Comparison of ENCODE assay signal across 1 cellular context in the genomic region with DNA sequence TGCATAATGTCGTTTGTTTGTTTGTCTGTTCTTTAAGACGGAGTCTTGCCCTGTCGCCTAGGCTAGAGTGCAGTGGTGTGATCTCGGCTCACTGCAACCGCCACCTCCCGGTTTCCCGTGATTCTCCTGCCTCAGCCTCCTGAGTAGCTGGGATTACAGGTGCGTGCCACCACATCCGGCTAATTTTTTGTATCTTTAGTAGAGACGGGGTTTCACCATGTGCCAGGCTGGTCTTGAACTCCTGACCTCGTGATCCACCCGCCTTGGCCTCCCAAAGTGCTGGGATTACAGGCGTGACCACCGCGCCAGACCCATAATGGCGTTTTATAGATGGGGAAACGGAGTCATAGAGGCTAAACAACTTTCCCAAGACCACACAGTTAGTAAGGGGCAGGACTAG.
A peak's percentile ranks its signal among the peaks of the same experiment; 100 is the strongest.
TF ChIP-seq lines count a peak whose summit lies in the region.

No MANE protein-coding gene starts in this region.

TF ChIP-seq in GM12878, 131 proteins besides CTCF, POLR2A, EP300 and RAD21:
- TF ChIP-seq, protein P1, sequence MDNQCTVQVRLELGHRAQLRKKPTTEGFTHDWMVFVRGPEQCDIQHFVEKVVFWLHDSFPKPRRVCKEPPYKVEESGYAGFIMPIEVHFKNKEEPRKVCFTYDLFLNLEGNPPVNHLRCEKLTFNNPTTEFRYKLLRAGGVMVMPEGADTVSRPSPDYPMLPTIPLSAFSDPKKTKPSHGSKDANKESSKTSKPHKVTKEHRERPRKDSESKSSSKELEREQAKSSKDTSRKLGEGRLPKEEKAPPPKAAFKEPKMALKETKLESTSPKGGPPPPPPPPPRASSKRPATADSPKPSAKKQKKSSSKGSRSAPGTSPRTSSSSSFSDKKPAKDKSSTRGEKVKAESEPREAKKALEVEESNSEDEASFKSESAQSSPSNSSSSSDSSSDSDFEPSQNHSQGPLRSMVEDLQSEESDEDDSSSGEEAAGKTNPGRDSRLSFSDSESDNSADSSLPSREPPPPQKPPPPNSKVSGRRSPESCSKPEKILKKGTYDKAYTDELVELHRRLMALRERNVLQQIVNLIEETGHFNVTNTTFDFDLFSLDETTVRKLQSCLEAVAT (IDR thresholded peaks at IDR 0.05) = 0 out of 2 replicates have a peak, but pooled peaks have one; percentile 45
TF ChIP-seq in GM12878: peak in this region for 1; not testable (repeated sequence) for 130.
